In genomic region chr7:23808421-23808820, GRCh38 we compare ENCODE assay signal across 21 cellular contexts.
"Had no signal": no experiment of that assay in that cellular context is flagged by ENCODE, and none has a peak within 500 bp of the region (broad histone marks: within the 10 kb centered on the region; RNA-seq: fewer than 3 reads in every experiment).

No MANE protein-coding gene starts in this region.

- H2AFZ ChIP-seq: hepatocyte had no signal

- H3K9me3 ChIP-seq: colonic mucosa had no signal

- H3K4me3 ChIP-seq: colonic mucosa, esophagus muscularis mucosa, gastroesophageal sphincter, heart left ventricle, hepatocyte, left lung, lower lobe of right lung had no signal

- H3K27me3 ChIP-seq: colonic mucosa, esophagus muscularis mucosa, foreskin keratinocyte, gastroesophageal sphincter, heart left ventricle, hepatocyte, left lung had no signal

- ATAC-seq: foreskin keratinocyte; gastroesophageal sphincter; heart left ventricle; left cardiac atrium; left lung; left ventricle myocardium superior; lower lobe of right lung; naive thymus-derived CD4-positive, alpha-beta T cell had no signal

- H3K36me3 ChIP-seq: colonic mucosa, esophagus muscularis mucosa, gastroesophageal sphincter, heart left ventricle, left lung, lower lobe of right lung had no signal

- DNase-seq: colonic mucosa; cortex of kidney; effector CD4-positive, alpha-beta T cell; effector memory CD4-positive, alpha-beta T cell; foreskin keratinocyte; heart left ventricle; hypothalamus; immature natural killer cell; islet precursor cell; left cardiac atrium; left lung; left ventricle myocardium superior; lower lobe of right lung; mesenchymal stem cell; midbrain; naive thymus-derived CD4-positive, alpha-beta T cell had no signal

- H3K27ac ChIP-seq: colonic mucosa, esophagus muscularis mucosa, foreskin keratinocyte, gastroesophageal sphincter, heart left ventricle, hepatocyte, left lung, lower lobe of right lung had no signal

- H3K79me2 ChIP-seq: hepatocyte had no signal

- H3K4me2 ChIP-seq: hepatocyte had no signal

- H3K4me1 ChIP-seq: colonic mucosa, esophagus muscularis mucosa, foreskin keratinocyte, gastroesophageal sphincter, heart left ventricle, left lung, lower lobe of right lung had no signal

- FAIRE-seq: endothelial cell of umbilical vein, frontal cortex had no signal
